ENCODE assay signal across 1 cellular context in the genomic region with DNA sequence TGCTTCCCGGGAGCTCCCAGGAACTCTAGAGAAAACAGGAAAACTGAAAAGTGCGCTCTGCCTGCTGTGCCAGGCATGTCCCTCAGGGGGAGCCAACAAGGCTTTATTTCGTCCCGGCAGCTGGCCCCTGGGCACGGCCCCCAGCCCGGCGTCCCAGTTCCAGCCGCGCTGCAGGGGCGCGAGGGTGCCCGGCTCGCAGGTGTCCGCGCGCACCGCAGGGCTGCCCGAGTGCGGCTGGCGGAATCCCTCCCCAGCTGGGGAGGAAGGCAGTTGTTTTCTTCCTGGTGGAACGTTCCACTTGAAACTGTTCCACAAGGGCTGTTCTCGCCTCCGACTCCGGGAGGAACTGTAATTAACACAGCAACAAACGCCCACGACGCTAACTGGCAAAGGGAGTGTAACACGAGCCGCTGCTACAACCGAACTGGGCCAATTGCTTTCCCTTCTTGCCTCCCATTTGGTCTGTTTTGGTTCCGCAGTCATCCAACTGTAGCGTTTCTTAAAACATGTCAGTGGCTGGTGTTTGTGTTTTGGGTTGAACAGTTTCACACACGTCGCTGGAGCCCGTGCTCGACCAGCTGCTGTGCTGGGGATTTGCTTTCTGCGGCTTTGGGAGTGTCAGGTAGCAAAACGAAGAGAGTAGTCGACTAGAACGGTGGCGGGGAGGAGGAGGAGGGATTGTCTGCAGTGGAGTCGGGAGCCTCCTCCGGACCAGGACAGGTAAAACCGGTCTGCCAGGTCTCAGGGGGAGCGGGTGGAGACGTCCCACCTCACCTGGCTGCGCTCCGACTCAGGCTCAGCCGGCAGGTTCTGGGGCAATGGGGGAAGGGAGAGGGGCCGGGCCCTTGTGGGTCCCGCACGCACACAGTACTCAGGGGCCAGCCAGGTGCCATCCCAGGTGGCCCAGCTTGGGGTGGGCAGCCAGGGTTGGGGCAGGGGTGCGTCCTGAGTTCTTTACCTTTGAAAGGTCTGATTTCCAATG.
A peak's percentile ranks its signal among the peaks of the same experiment; 100 is the strongest.
TF ChIP-seq lines count a peak whose summit lies in the region.

No MANE protein-coding gene starts in this region.

TF ChIP-seq in K562, 482 proteins besides CTCF, POLR2A, EP300 and RAD21 (continues in another document):
- TF ChIP-seq RBM25 (IDR thresholded peaks at IDR 0.05; ENCODE audit: low read depth, low read length, severe bottlenecking): no peak
- TF ChIP-seq ZNF318 (IDR thresholded peaks at IDR 0.05; ENCODE audit: borderline replicate concordance in 1 of 2, low read depth in 1 of 2): no peak
- no peak for TF ChIP-seq PHB2 (IDR thresholded peaks at IDR 0.05; ENCODE audit: low read depth)
- TF ChIP-seq ETV1 (tag; conservative IDR thresholded peaks at IDR 0.05; ENCODE audit: low read depth): no peak
- TF ChIP-seq FIP1L1 (IDR thresholded peaks at IDR 0.05; ENCODE audit: low read depth, low read length, poor library complexity, severe bottlenecking): no peak
- no peak for TF ChIP-seq ZNF224 (CRISPR knock-in tag; IDR thresholded peaks at IDR 0.05)
- no peak for TF ChIP-seq TAL1 (IDR thresholded peaks at IDR 0.05)
- no peak for TF ChIP-seq ATF7 (IDR thresholded peaks at IDR 0.05)
- TF ChIP-seq POLR2G (IDR thresholded peaks at IDR 0.05; ENCODE audit: low read depth, low read length): peak; percentile 67
- no peak for TF ChIP-seq SRSF9 (IDR thresholded peaks at IDR 0.05; ENCODE audit: borderline replicate concordance, low read depth, low read length)
- TF ChIP-seq TBP (optimal IDR thresholded peaks at IDR 0.05; ENCODE audit: low read depth, low read length): no peak
- no peak for TF ChIP-seq IRF9 (tag; IDR thresholded peaks at IDR 0.05)
- no peak for TF ChIP-seq BCOR (IDR thresholded peaks at IDR 0.05)
- no peak for TF ChIP-seq TCF7L2 (IDR thresholded peaks at IDR 0.05; ENCODE audit: low read depth, low read length)
- TF ChIP-seq TRIM24 (IDR thresholded peaks at IDR 0.05): no peak
- TF ChIP-seq HDGF (IDR thresholded peaks at IDR 0.05): no peak
- TF ChIP-seq PHF21A (IDR thresholded peaks at IDR 0.05; ENCODE audit: borderline replicate concordance, low read depth): no peak
- no peak for TF ChIP-seq PURB (CRISPR knock-in tag; IDR thresholded peaks at IDR 0.05; ENCODE audit: low read depth)
- no peak for TF ChIP-seq BMI1 (IDR thresholded peaks at IDR 0.05; ENCODE audit: low read length)
- TF ChIP-seq ZNF79 (CRISPR knock-in tag; IDR thresholded peaks at IDR 0.05; ENCODE audit: low read depth): no peak
- no peak for TF ChIP-seq DDX20 (tag; IDR thresholded peaks at IDR 0.05; ENCODE audit: low read depth)
- TF ChIP-seq NONO (IDR thresholded peaks at IDR 0.05; ENCODE audit: low read depth in 2 of 2, low read length in 1 of 2): no peak
- TF ChIP-seq MTA2 (IDR thresholded peaks at IDR 0.05; ENCODE audit: low read depth): no peak
- 0 out of 2 replicates have a peak, but pooled peaks have one; percentile 21 for TF ChIP-seq FOXO4 (CRISPR knock-in tag; IDR thresholded peaks at IDR 0.05)
- no peak for TF ChIP-seq POU5F1 (IDR thresholded peaks at IDR 0.05; ENCODE audit: borderline replicate concordance, low read depth, low read length, partially characterized antibody)
- peak; percentile 49 for TF ChIP-seq EGR1 (conservative IDR thresholded peaks at IDR 0.05)
- TF ChIP-seq, protein P1, sequence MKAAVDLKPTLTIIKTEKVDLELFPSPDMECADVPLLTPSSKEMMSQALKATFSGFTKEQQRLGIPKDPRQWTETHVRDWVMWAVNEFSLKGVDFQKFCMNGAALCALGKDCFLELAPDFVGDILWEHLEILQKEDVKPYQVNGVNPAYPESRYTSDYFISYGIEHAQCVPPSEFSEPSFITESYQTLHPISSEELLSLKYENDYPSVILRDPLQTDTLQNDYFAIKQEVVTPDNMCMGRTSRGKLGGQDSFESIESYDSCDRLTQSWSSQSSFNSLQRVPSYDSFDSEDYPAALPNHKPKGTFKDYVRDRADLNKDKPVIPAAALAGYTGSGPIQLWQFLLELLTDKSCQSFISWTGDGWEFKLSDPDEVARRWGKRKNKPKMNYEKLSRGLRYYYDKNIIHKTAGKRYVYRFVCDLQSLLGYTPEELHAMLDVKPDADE (conservative IDR thresholded peaks at IDR 0.05; ENCODE audit: control insufficient read depth, low read depth, low read length): no peak
- TF ChIP-seq NFE2 (IDR thresholded peaks at IDR 0.05; ENCODE audit: low read depth): no peak
- no peak for TF ChIP-seq RHOXF2B (CRISPR knock-in tag; conservative IDR thresholded peaks at IDR 0.05)
- TF ChIP-seq CXXC5 (CRISPR knock-in tag; IDR thresholded peaks at IDR 0.05): peak; percentile 50
- TF ChIP-seq BACH1 (tag; IDR thresholded peaks at IDR 0.05): no peak
- no peak for TF ChIP-seq ELF1 (tag; IDR thresholded peaks at IDR 0.05)
- TF ChIP-seq PATZ1 (CRISPR knock-in tag; IDR thresholded peaks at IDR 0.05; ENCODE audit: borderline replicate concordance): no peak
- TF ChIP-seq HCFC1 (IDR thresholded peaks at IDR 0.05; ENCODE audit: low read depth, low read length): no peak
- no peak for TF ChIP-seq CBFA2T3 (IDR thresholded peaks at IDR 0.05)
- no peak for TF ChIP-seq HNRNPK (IDR thresholded peaks at IDR 0.05; ENCODE audit: low read depth, low read length, poor library complexity, severe bottlenecking)
- TF ChIP-seq ZNF12 (CRISPR knock-in tag; IDR thresholded peaks at IDR 0.05): 0 out of 2 replicates have a peak, but pooled peaks have one; percentile 40
- TF ChIP-seq BCLAF1 (IDR thresholded peaks at IDR 0.05; ENCODE audit: borderline replicate concordance in 1 of 2, control insufficient read depth in 1 of 2, low read depth in 2 of 2, low read length in 1 of 2): no peak
